Comparison of ENCODE assay signal across 31 cellular contexts in the genomic region with DNA sequence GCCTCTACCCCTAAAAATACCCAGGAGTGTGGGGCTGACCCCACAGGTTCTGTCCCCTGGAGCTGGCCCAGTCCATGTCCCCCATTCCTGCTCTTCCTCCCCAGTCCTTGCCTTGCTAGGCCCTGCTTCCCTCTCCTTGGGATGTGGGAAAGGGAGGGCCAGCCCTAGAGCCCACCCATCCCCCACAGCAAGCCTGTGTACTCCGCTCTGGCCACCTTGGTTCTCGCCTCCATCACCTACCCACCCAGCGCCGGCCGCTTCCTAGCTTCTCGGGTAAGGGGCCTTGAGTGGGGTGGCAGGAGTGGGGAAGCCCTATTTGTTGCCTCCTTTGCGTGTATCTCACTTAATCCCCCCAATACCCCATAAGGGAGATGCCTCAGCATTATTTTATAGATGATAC. TPM values are rescaled to one million over a fixed set of nuclear protein-coding genes. Genes with fewer than 3 reads are reported as not detected.
A peak's percentile ranks its signal among the peaks of the same experiment; 100 is the strongest.
DNase-seq lines count a peak whose midpoint lies in the region; ATAC-seq and TF ChIP-seq lines count a peak whose summit lies in the region.
"Had no signal": no experiment of that assay in that cellular context is flagged by ENCODE, and none has a peak within 500 bp of the region (broad histone marks: within the 10 kb centered on the region; RNA-seq: fewer than 3 reads in every experiment).

No MANE protein-coding gene starts in this region.

- no peaks in the 10 kb centered on the region for H3K36me3 ChIP-seq in neural progenitor cell
- H3K36me3 ChIP-seq: BE2C, HAP-1, SJSA1 had no signal

- peaks cover 12% of the 10 kb centered on the region for H3F3A ChIP-seq in neural progenitor cell (ENCODE audit: low read depth)

- H3K4me3 Mint-ChIP-seq in T-helper 17 cell (peak overlapping the region; percentile 57), neural progenitor cell (peak overlapping the region; percentile 64)
- H3K4me3 Mint-ChIP-seq: CD14-positive monocyte had no signal

- H3K79me2 ChIP-seq in neural progenitor cell (ENCODE audit: low read depth): no peaks in the 10 kb centered on the region

- H3K9me3 ChIP-seq in T-helper 17 cell (ENCODE audit: control insufficient read depth, low read length, poor library complexity, severe bottlenecking): no peaks in the 10 kb centered on the region
- no peaks in the 10 kb centered on the region for H3K9me3 ChIP-seq in neural progenitor cell (ENCODE audit: low read depth)
- H3K9me3 ChIP-seq: BE2C, HAP-1, SJSA1 had no signal

- H3K27me3 ChIP-seq in neural progenitor cell: peaks cover 8% of the 10 kb centered on the region
- H3K27me3 ChIP-seq: BE2C, SJSA1 had no signal

- no peak overlapping the region for H3K4me2 ChIP-seq in neural progenitor cell
- H3K4me2 ChIP-seq: PC-9 had no signal

- no peak for TF ChIP-seq CTCF in neural progenitor cell (IDR thresholded peaks at IDR 0.05)

- DNase-seq in ELF-1 (ENCODE audit: low read depth, low spot score): peak; percentile 47
- DNase-seq in T-helper 17 cell: no peak
- DNase-seq in left kidney (ENCODE audit: low read depth, low spot score): peak; percentile 45
- peak; percentile 46 for DNase-seq in neural progenitor cell (ENCODE audit: low spot score)
- DNase-seq in RKO (ENCODE audit: low spot score): no peak
- DNase-seq in NCI-H510A treated with DMSO at 0.1 percent for 48 hours (lab: John Stamatoyannopoulos, UW): no peak
- no peak for DNase-seq in NCI-H446 (lab: John Stamatoyannopoulos, UW)
- DNase-seq: 8988T; ACHN; BE2C; CD8-positive, alpha-beta memory T cell; DMS 273 treated with DMSO at 0.1 percent for 48 hours; DMS79 treated with DMSO at 0.1 percent for 48 hours; Karpas-422; NCI-H1092 treated with DMSO at 0.1 percent for 48 hours; NCI-H1436; NCI-H187; NCI-H2081 treated with DMSO at 0.1 percent for 48 hours; NCI-H2171; NCI-H345; NCI-H524 treated with DMSO at 0.1 percent for 48 hours; NCI-H82; NK-92 treated with Interleukin-12 subunit alpha and Interleukin-12 subunit beta, amount 100 ng/mL, for 24 hours; PC-9; Right ventricle myocardium superior; RPMI8226 had no signal

- H3K27me3 Mint-ChIP-seq in T-helper 17 cell (peaks cover 35% of the 10 kb centered on the region), neural progenitor cell (ENCODE audit: insufficient read depth, low read depth) (peaks cover 13% of the 10 kb centered on the region)

- H3K4me1 ChIP-seq in neural progenitor cell: peaks cover 10% of the 10 kb centered on the region
- H3K4me1 ChIP-seq: BE2C, HAP-1, SJSA1 had no signal

- H2AFZ ChIP-seq in neural progenitor cell (replicated peaks): no peak overlapping the region
- H2AFZ ChIP-seq: PC-9 had no signal

- ATAC-seq in T-helper 17 cell (no peak), HG02938 (IDR thresholded peaks at IDR 0.05; ENCODE audit: unreplicated experiment) (no peak)

- H3K36me3 Mint-ChIP-seq in T-helper 17 cell (ENCODE audit: low read depth): peaks cover 4% of the 10 kb centered on the region
- H3K36me3 Mint-ChIP-seq in neural progenitor cell: no peaks in the 10 kb centered on the region
- H3K36me3 Mint-ChIP-seq: CD14-positive monocyte; CD8-positive, alpha-beta memory T cell had no signal

- no peaks in the 10 kb centered on the region for H3K9me3 Mint-ChIP-seq in neural progenitor cell
- H3K9me3 Mint-ChIP-seq: CD8-positive, alpha-beta memory T cell had no signal

- no peak overlapping the region for H3K27ac ChIP-seq in neural progenitor cell
- H3K27ac ChIP-seq: PC-9, SJSA1 had no signal

- no peak overlapping the region for H3K9ac ChIP-seq in neural progenitor cell

- H3K27ac Mint-ChIP-seq in T-helper 17 cell (peak overlapping the region; percentile 43), neural progenitor cell (no peak overlapping the region)
- H3K27ac Mint-ChIP-seq: CD14-positive monocyte had no signal

- H3K4me1 Mint-ChIP-seq in T-helper 17 cell (no peaks in the 10 kb centered on the region), neural progenitor cell (peaks cover 17% of the 10 kb centered on the region)

- no peaks in the 10 kb centered on the region for H4K20me1 ChIP-seq in neural progenitor cell (ENCODE audit: low read depth)

- H3K4me3 ChIP-seq in neural progenitor cell: no peak overlapping the region
- H3K4me3 ChIP-seq: HAP-1, PC-9, SJSA1 had no signal

RNA-seq across cellular contexts. Expression of gene CLCNKB, which starts 6.7 kb away (rescaled TPM):
- total RNA-seq in T-helper 17 cell: not detected
- total RNA-seq in neural progenitor cell (ENCODE audit: low replicate concordance): 0.97 and 2.7 TPM in 2 replicates
- total RNA-seq: CD8-positive, alpha-beta memory T cell; HT-29; SJSA1 had no signal

RNA-seq across cellular contexts. Expression of gene FAM131C, which starts 23.1 kb away (rescaled TPM):
- not detected for total RNA-seq in T-helper 17 cell
- 0.13 and 2.6 TPM in 2 replicates for total RNA-seq in neural progenitor cell (ENCODE audit: low replicate concordance)

RNA-seq across cellular contexts. Expression of gene CLCNKA, which starts 28.5 kb away (rescaled TPM):
- not detected for total RNA-seq in T-helper 17 cell
- not detected in 2 replicates for total RNA-seq in neural progenitor cell (ENCODE audit: low replicate concordance)
- total RNA-seq: CD8-positive, alpha-beta memory T cell; HT-29; SJSA1 had no signal

RNA-seq across cellular contexts. Expression of gene HSPB7, which starts 32.5 kb away (rescaled TPM):
- total RNA-seq in T-helper 17 cell: not detected
- not detected in 2 replicates for total RNA-seq in neural progenitor cell (ENCODE audit: low replicate concordance)
- total RNA-seq: CD8-positive, alpha-beta memory T cell; HT-29; PC-9; SJSA1 had no signal

RNA-seq across cellular contexts. Expression of gene SRARP, which starts 46.3 kb away (rescaled TPM):
- total RNA-seq in T-helper 17 cell (not detected), neural progenitor cell (ENCODE audit: low replicate concordance) (not detected in 2 replicates)
- total RNA-seq: CD8-positive, alpha-beta memory T cell; HT-29; PC-9; SJSA1 had no signal

Comparison
In these comparisons a context has a peak if more than half of its experiments do, and no peak if none do; other contexts are left out.
1. DNase-seq: peak in ELF-1 (single experiment), left kidney (single experiment) and neural progenitor cell (single experiment); none in T-helper 17 cell (0 of 3), RKO (single experiment), NCI-H510A treated with DMSO at 0.1 percent for 48 hours (single experiment) and NCI-H446 (0 of 2).